8 cellular contexts compared by ENCODE assay signal in the genomic region with DNA sequence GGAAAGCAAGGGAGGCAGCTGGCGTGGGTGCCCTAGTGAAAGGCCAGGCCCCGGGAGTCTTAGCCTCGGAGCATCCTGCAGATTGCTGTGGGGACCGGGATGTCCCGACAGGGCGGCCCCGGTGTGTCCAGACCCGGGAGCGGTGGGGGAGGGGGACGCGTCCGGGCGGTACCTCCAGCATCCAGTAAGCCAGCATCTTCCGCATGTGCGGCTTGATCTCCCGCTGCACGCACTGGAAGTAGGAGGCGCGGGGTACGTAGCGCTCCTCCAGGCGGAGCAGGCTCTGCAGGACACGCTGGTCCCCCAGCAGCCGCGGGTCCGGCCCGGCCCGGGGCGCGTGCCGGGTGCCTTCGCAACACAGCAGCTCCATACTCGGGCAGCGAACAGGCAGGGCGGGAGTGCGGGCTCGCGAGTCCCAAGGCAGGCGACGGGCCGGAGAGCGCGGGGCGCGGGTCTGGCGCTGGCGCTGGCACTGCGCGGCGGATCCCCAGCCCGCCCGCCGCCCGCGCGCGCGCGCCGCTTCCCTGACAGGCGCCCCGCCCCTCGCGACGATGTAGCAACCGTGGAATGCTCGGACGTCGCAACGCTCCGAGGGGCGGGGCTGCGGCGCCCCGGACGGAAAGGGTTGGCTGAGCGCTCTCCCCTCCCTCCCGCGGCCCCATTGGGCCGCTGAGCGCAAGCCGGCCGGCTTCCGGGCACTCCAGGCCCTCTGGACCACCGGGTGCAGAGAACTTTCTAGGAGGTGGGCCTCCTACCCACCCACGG.
DNase-seq lines count a peak whose midpoint lies in the region; ATAC-seq lines count a peak whose summit lies in the region.

A gene (minus strand): TSS at position 529 of the 765 bp plus-strand sequence. CDS start 159 bp downstream, at position 370.

- H3K9me3 ChIP-seq in endocrine pancreas (ENCODE audit: control insufficient read depth, low read length), result no peaks in the 10 kb centered on the region

- H3K9ac ChIP-seq in endocrine pancreas (ENCODE audit: control insufficient read depth, insufficient read depth, low read length), result peak within 1 kb of the TSS; percentile 75

- DNase-seq in COLO668 (lab: John Stamatoyannopoulos, UW; ENCODE audit: unreplicated experiment), result peak; percentile 94
- peak; percentile 83 for DNase-seq in HS-27A (ENCODE audit: low read depth)
- peak; percentile 93 for DNase-seq in NOMO-1 treated with DMSO at 0.1 percent for 48 hours (lab: John Stamatoyannopoulos, UW; ENCODE audit: unreplicated experiment)
- peak; percentile 62 to 69 for DNase-seq in activated CD8-positive, alpha-beta memory T cell treated with anti-CD3 and anti-CD28 coated beads for 4 hours (ENCODE audit: low read depth in 2 of 2)
- DNase-seq in midbrain (lab: John Stamatoyannopoulos, UW), result peak; percentile 93
- DNase-seq in stimulated activated CD8-positive, alpha-beta memory T cell treated with anti-CD3 and anti-CD28 coated beads, Interleukin-15, amount 100 ng/mL, for 48 hours (ENCODE audit: low read depth in 2 of 2), result peak; percentile 92

- H3K4me1 ChIP-seq in endocrine pancreas (ENCODE audit: control insufficient read depth, insufficient read depth, low read length), result no peaks in the 10 kb centered on the region

- peak within 1 kb of the TSS; percentile 54 for H3K4me3 ChIP-seq in endocrine pancreas (ENCODE audit: control insufficient read depth, insufficient read depth, low read length)

- ATAC-seq in GM19467 (IDR thresholded peaks at IDR 0.05; ENCODE audit: unreplicated experiment), result peak; percentile 84

- H3K36me3 ChIP-seq in endocrine pancreas (ENCODE audit: control insufficient read depth, insufficient read depth, low read length), result no peaks in the 10 kb centered on the region

- H3K27me3 ChIP-seq in endocrine pancreas (ENCODE audit: control insufficient read depth, insufficient read depth, low read length), result no peaks in the 10 kb centered on the region

Comparison
In these comparisons a context has a peak if more than half of its experiments do, and no peak if none do; other contexts are left out.
1. Peak in every context shown above with its lines: DNase-seq, ATAC-seq and H3K4me3 ChIP-seq.